8 cellular contexts compared by ENCODE assay signal in genomic region chr11:71999360-71999759, GRCh38. TPM values are rescaled to one million over a fixed set of nuclear protein-coding genes. Genes with fewer than 3 reads are reported as not detected.
DNase-seq lines count a peak whose midpoint lies in the region; ATAC-seq and TF ChIP-seq lines count a peak whose summit lies in the region.

No MANE protein-coding gene starts in this region.

- H3K27me3 Mint-ChIP-seq in activated T-helper 17 cell treated with anti-CD3 and anti-CD28 coated beads, Interleukin-2, amount 50 U/mL, for 72 hours, result no peaks in the 10 kb centered on the region

- H3K4me1 Mint-ChIP-seq in activated T-helper 17 cell treated with anti-CD3 and anti-CD28 coated beads, Interleukin-2, amount 50 U/mL, for 72 hours, result peaks cover 15% of the 10 kb centered on the region

- peak overlapping the region; percentile 76 for H3K4me3 Mint-ChIP-seq in activated T-helper 17 cell treated with anti-CD3 and anti-CD28 coated beads, Interleukin-2, amount 50 U/mL, for 72 hours

- H3K4me3 ChIP-seq in GM12875 (ENCODE audit: low read depth, low read length), result peak overlapping the region; percentile 35
- H3K4me3 ChIP-seq in left ventricle myocardium inferior, result peak overlapping the region; percentile 57
- H3K4me3 ChIP-seq in skeletal muscle tissue (ENCODE audit: low read length in 3 of 3), result peak overlapping the region; percentile 45 to 49 (median 48)

- H3K27me3 ChIP-seq in left ventricle myocardium inferior (ENCODE audit: low read depth), result no peaks in the 10 kb centered on the region
- H3K27me3 ChIP-seq in skeletal muscle tissue (ENCODE audit: control insufficient read depth in 3 of 3, insufficient read depth in 3 of 3, low read length in 3 of 3), result no peaks in the 10 kb centered on the region

- intact Hi-C loops in left ventricle myocardium inferior (cut with micrococcal nuclease), result no loop called here

- H3K9me3 Mint-ChIP-seq in activated T-helper 17 cell treated with anti-CD3 and anti-CD28 coated beads, Interleukin-2, amount 50 U/mL, for 72 hours, result no peaks in the 10 kb centered on the region

- no peak for DNase-seq in left ventricle myocardium inferior
- no peak for DNase-seq in activated CD4-positive, CD25-positive, alpha-beta regulatory T cell (lab: John Stamatoyannopoulos, UW)
- DNase-seq in T1000 (lab: John Stamatoyannopoulos, UW), result no peak
- DNase-seq in SKM-1 (lab: John Stamatoyannopoulos, UW; ENCODE audit: unreplicated experiment), result no peak

- peak overlapping the region in 2 of 3 donors; percentile 45 to 55 for H3K9ac ChIP-seq in skeletal muscle tissue (ENCODE audit: low read depth in 1 of 3, low read length in 3 of 3)

- H3K9me3 ChIP-seq in left ventricle myocardium inferior (replicated peaks) (no peaks in the 10 kb centered on the region), skeletal muscle tissue (ENCODE audit: control insufficient read depth in 3 of 3, low read length in 3 of 3) (no peaks in the 10 kb centered on the region)

- peaks cover 47% of the 10 kb centered on the region for H3K36me3 Mint-ChIP-seq in activated T-helper 17 cell treated with anti-CD3 and anti-CD28 coated beads, Interleukin-2, amount 50 U/mL, for 72 hours (ENCODE audit: low read depth)

- peak overlapping the region; percentile 96 for H3K27ac Mint-ChIP-seq in activated T-helper 17 cell treated with anti-CD3 and anti-CD28 coated beads, Interleukin-2, amount 50 U/mL, for 72 hours

- H3K27ac ChIP-seq in left ventricle myocardium inferior (replicated peaks) (peak overlapping the region; percentile 82), skeletal muscle tissue (ENCODE audit: low read depth, low read length) (peak overlapping the region; percentile 76)

- TF ChIP-seq CTCF in GM12875 (IDR thresholded peaks at IDR 0.05; ENCODE audit: borderline replicate concordance, insufficient read depth, low read depth, low read length) (no peak), left ventricle myocardium inferior (IDR thresholded peaks at IDR 0.05; ENCODE audit: borderline replicate concordance) (no peak)

- H3K4me1 ChIP-seq in left ventricle myocardium inferior (peaks cover 46% of the 10 kb centered on the region), skeletal muscle tissue (ENCODE audit: control insufficient read depth in 3 of 3, insufficient read depth in 3 of 3, low read length in 3 of 3) (peaks cover 20 to 46% (median 23%) of the 10 kb centered on the region in 3 donors)

- ATAC-seq in activated T-helper 17 cell treated with anti-CD3 and anti-CD28 coated beads, Interleukin-2, amount 50 U/mL, for 72 hours (replicated peaks), result no peak
- ATAC-seq in GM21381 (IDR thresholded peaks at IDR 0.05; ENCODE audit: unreplicated experiment), result no peak

- H3K36me3 ChIP-seq in left ventricle myocardium inferior (peaks cover 34% of the 10 kb centered on the region), skeletal muscle tissue (ENCODE audit: control insufficient read depth in 3 of 3, insufficient read depth in 3 of 3, low read length in 3 of 3) (peaks cover 39 to 44% (median 40%) of the 10 kb centered on the region in 3 donors)

RNA-seq across cellular contexts. Expression of gene IL18BP, which starts 0.7 kb away (rescaled TPM):
- 10 to 100 TPM; 18.4 to 21.9 TPM for total RNA-seq in activated T-helper 17 cell treated with anti-CD3 and anti-CD28 coated beads, Interleukin-2, amount 50 U/mL, for 72 hours
- total RNA-seq in left ventricle myocardium inferior (4.9 TPM), skeletal muscle tissue (3.1 TPM)
